ENCODE assay signal across 18 cellular contexts in the genomic region with DNA sequence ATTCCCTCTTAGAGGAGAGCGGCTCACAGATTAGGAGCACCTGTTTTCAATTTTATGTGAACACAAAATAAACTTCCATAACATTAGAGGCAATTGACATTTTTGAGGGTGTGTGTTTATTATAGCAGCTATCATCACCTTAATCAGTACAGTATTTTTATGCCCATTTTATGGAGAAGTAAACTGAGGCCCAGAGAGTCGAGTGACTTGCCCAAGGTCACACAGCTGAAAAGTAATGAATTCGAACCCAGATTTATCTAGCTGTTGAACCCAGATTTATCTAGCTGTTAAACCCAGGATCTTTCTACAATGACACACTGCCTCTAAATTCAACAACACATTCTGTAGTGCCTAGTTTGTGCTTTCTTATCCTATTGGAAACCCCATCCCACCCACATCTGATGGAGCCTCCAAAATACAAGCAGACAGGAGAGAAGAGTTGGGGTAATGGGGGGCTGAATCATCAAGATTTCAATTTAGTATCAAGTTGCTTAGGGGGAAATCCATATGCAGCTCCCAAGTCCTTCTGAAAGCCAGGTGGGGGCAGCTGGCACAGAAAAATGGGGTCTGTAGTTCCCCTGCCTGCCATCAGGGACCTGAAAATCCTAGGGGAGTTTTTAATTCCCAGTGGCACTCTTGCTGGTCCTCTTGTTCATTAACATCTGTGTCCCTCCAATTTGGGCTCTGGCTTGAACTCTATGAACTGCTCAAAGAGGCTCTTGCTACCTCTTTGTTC. TPM values are rescaled to one million over a fixed set of nuclear protein-coding genes. Genes with fewer than 3 reads are reported as not detected.
A peak's percentile ranks its signal among the peaks of the same experiment; 100 is the strongest.
DNase-seq lines count a peak whose midpoint lies in the region; ATAC-seq and TF ChIP-seq lines count a peak whose summit lies in the region.
"Had no signal": no experiment of that assay in that cellular context is flagged by ENCODE, and none has a peak within 500 bp of the region (broad histone marks: within the 10 kb centered on the region; RNA-seq: fewer than 3 reads in every experiment).

No MANE protein-coding gene starts in this region.

- H3K27me3 ChIP-seq in A673 (replicated peaks; ENCODE audit: insufficient read depth, low read depth, low read length, poor library complexity) (no peaks in the 10 kb centered on the region), SJCRH30 (no peaks in the 10 kb centered on the region), hepatocyte (no peaks in the 10 kb centered on the region)
- H3K27me3 ChIP-seq: ascending aorta, suprapubic skin had no signal

- H3K27ac ChIP-seq in A673 (ENCODE audit: low read depth, low read length, poor library complexity, severe bottlenecking) (no peak overlapping the region), SJCRH30 (no peak overlapping the region), hepatocyte (no peak overlapping the region)
- H3K27ac ChIP-seq: ascending aorta, coronary artery, suprapubic skin had no signal

- no peak overlapping the region for H3K4me3 ChIP-seq in A673 (ENCODE audit: low read depth, low read length, poor library complexity, severe bottlenecking)
- H3K4me3 ChIP-seq in GM12865 (ENCODE audit: low read depth, low read length) = no peak overlapping the region
- H3K4me3 ChIP-seq in SJCRH30 = no peak overlapping the region
- H3K4me3 ChIP-seq in hepatocyte = no peak overlapping the region
- H3K4me3 ChIP-seq: ascending aorta, coronary artery, smooth muscle cell, suprapubic skin had no signal

- no peak overlapping the region for H2AFZ ChIP-seq in hepatocyte

- TF ChIP-seq CTCF in A673 (conservative IDR thresholded peaks at IDR 0.05; ENCODE audit: low read depth, low read length) (peak; percentile 28; the same call in 1 of the 2 replicates), GM12865 (IDR thresholded peaks at IDR 0.05; ENCODE audit: insufficient read depth, low read depth, low read length, missing control alignments) (no peak), hepatocyte (IDR thresholded peaks at IDR 0.05; ENCODE audit: poor library complexity) (peak; percentile 9)

- H3K36me3 ChIP-seq in A673 (ENCODE audit: insufficient read depth, low read length, poor library complexity, severe bottlenecking) = no peaks in the 10 kb centered on the region
- H3K36me3 ChIP-seq in SJCRH30 = no peaks in the 10 kb centered on the region
- no peaks in the 10 kb centered on the region for H3K36me3 ChIP-seq in hepatocyte (replicated peaks; ENCODE audit: insufficient read depth, low read depth)
- H3K36me3 ChIP-seq: ascending aorta, suprapubic skin had no signal

- CTCF ChIA-PET in A673 (lab: Charles Lee) = interaction anchor here (1.0 kb wide), 1 partner anchor 289 kb away, joined by 4 read pairs; no protein-coding TSS in a partner anchor

- DNase-seq in A673 (ENCODE audit: low spot score) = peak; percentile 43
- DNase-seq in GM12865 (ENCODE audit: low read depth) = peak; percentile 29
- peak; percentile 8 to 46 for DNase-seq in SJCRH30
- no peak for DNase-seq in hepatocyte (ENCODE audit: low spot score)
- DNase-seq in nucleus accumbens (lab: John Stamatoyannopoulos, UW) = no peak
- no peak for DNase-seq in NCI-H146 (lab: John Stamatoyannopoulos, UW)
- DNase-seq in cortex of kidney (lab: John Stamatoyannopoulos, UW) = no peak
- DNase-seq: activated CD4-positive, CD25-positive, alpha-beta regulatory T cell treated with anti-CD3 and anti-CD28 coated beads, Interleukin-2, amount 50 U/mL, for 72 hours; activated naive CD4-positive, alpha-beta T cell; NCI-H1417 treated with DMSO at 0.1 percent for 48 hours; NCI-H226; Right ventricle myocardium superior; T-helper 17 cell had no signal

- no peaks in the 10 kb centered on the region for H3K79me2 ChIP-seq in hepatocyte

- H3K9me3 ChIP-seq in A673 (ENCODE audit: low read depth, low read length, poor library complexity, severe bottlenecking) (no peaks in the 10 kb centered on the region), SJCRH30 (replicated peaks) (no peaks in the 10 kb centered on the region), hepatocyte (ENCODE audit: low read depth) (no peaks in the 10 kb centered on the region)
- H3K9me3 ChIP-seq: ascending aorta, suprapubic skin had no signal

- POLR2A ChIA-PET in A673 (lab: Charles Lee; ENCODE audit: low non-redundant PET) = no interaction called here

- H3K4me2 ChIP-seq in hepatocyte = no peak overlapping the region
- H3K4me2 ChIP-seq: smooth muscle cell had no signal

- intact Hi-C loops in A673 (cut with micrococcal nuclease; ENCODE audit: unreplicated experiment) = no loop called here

- H3K4me1 ChIP-seq in A673 (ENCODE audit: insufficient read depth, low read length, poor library complexity, severe bottlenecking) (peaks cover 25% of the 10 kb centered on the region), SJCRH30 (no peaks in the 10 kb centered on the region), hepatocyte (ENCODE audit: insufficient read depth) (no peaks in the 10 kb centered on the region)

- no peak for ATAC-seq in activated CD4-positive, CD25-positive, alpha-beta regulatory T cell treated with anti-CD3 and anti-CD28 coated beads, Interleukin-2, amount 50 U/mL, for 24 hours
- ATAC-seq: T-helper 17 cell had no signal

- 84% methylated on average over 3 of the region's 3 CpGs for WGBS in hepatocyte (ENCODE audit: low lambda C conversion rate, missing lambda C conversion rate)

- BruUV-seq in A673 (replicated peaks; lab: Mats Ljungman, UMichigan) = no TSS peak

- no peaks in the 10 kb centered on the region for H4K20me1 ChIP-seq in hepatocyte (ENCODE audit: insufficient read depth, poor library complexity, severe bottlenecking)

- H3K9me2 ChIP-seq in hepatocyte (replicated peaks; ENCODE audit: insufficient read depth) = no peaks in the 10 kb centered on the region

RNA-seq across cellular contexts. Expression of gene TRA2B, which starts 50.4 kb away (rescaled TPM):
- total RNA-seq in A673 (2021) = 328 and 339 TPM in 2 replicates
- total RNA-seq in SJCRH30 (2014; rRNA removed; shearing (Covaris generic)) = 304 and 358 TPM in 2 replicates
- total RNA-seq in hepatocyte = 129 and 135 TPM in 2 replicates
- polyA plus RNA-seq in hepatocyte = 93.6 and 113 TPM in 2 replicates

Comparison
In these comparisons a context has a peak if more than half of its experiments do, and no peak if none do; other contexts are left out.
1. DNase-seq: peak in A673 (single experiment), GM12865 (single experiment) and SJCRH30 (2 of 2); none in hepatocyte (single experiment), nucleus accumbens (0 of 56), NCI-H146 (single experiment) and cortex of kidney (single experiment).